Comparison of ENCODE assay signal across 36 cellular contexts in the genomic region with DNA sequence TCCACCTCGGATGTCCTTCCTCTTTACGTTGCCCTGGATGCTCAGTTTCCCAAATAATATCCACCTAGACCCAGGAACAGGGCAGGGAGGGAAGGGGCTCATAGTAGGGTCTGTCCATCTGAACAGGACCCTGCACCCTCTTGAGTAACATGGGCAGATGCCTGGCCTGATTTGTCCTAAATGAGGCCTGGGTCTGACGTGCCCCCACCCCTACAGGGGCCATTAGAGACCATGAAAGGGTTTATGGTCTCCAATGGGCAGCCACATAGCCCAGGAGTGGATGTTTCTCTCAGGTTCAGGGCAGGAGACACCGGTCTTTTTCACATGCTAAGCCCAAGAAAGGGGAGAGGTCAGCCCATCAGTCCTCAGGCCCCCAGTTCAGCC. TPM values are rescaled to one million over a fixed set of nuclear protein-coding genes. Genes with fewer than 3 reads are reported as not detected.
"Had no signal": no experiment of that assay in that cellular context is flagged by ENCODE, and none has a peak within 500 bp of the region (broad histone marks: within the 10 kb centered on the region; RNA-seq: fewer than 3 reads in every experiment).

No MANE protein-coding gene starts in this region.

- H3K4me1 ChIP-seq: esophagus muscularis mucosa, foreskin keratinocyte, lower lobe of right lung, prostate gland, sigmoid colon, stomach, thyroid gland, vagina had no signal

- H3K27ac ChIP-seq: epithelial cell of prostate, esophagus muscularis mucosa, foreskin keratinocyte, heart right ventricle, left ventricle myocardium inferior, lower lobe of right lung, prostate gland, sigmoid colon, skin epidermis, stomach, thyroid gland, vagina had no signal

- H3K27ac Mint-ChIP-seq: dendritic cell treated with granulocyte-macrophage colony-stimulating factor and Interleukin-4, amounts not matched to agents 40 ng/mL and 50 ng/mL, for 4 days; endodermal cell; naive B cell; natural killer cell treated with Interleukin-12 subunit alpha and Interleukin-12 subunit beta and Interleukin-15 and Interleukin-18, amount 100 ng/mL, for 72 hours had no signal

- H3K27me3 Mint-ChIP-seq: natural killer cell treated with Interleukin-12 subunit alpha and Interleukin-12 subunit beta and Interleukin-15 and Interleukin-18, amount 100 ng/mL, for 72 hours had no signal

- H3K4me3 ChIP-seq: esophagus muscularis mucosa, heart right ventricle, left ventricle myocardium inferior, lower lobe of right lung, prostate gland, sigmoid colon, skin epidermis, stomach, thyroid gland, vagina had no signal

- H3K36me3 ChIP-seq: esophagus muscularis mucosa, heart right ventricle, left ventricle myocardium inferior, lower lobe of right lung, prostate gland, sigmoid colon, stomach, thyroid gland, vagina had no signal

- ATAC-seq: foreskin keratinocyte; left colon; lower lobe of right lung; natural killer cell treated with Interleukin-12 subunit alpha and Interleukin-12 subunit beta and Interleukin-15 and Interleukin-18, amount 100 ng/mL, for 72 hours; right cardiac atrium had no signal

- H3K9me3 ChIP-seq: prostate gland, thyroid gland, vagina had no signal

- H3K4me3 Mint-ChIP-seq: dendritic cell treated with granulocyte-macrophage colony-stimulating factor and Interleukin-4, amounts not matched to agents 40 ng/mL and 50 ng/mL, for 4 days; endodermal cell; naive B cell; natural killer cell treated with Interleukin-12 subunit alpha and Interleukin-12 subunit beta and Interleukin-15 and Interleukin-18, amount 100 ng/mL, for 72 hours; neural crest cell had no signal

- DNase-seq: effector CD8-positive, alpha-beta T cell; endodermal cell; foreskin keratinocyte; glutamatergic neuron; heart right ventricle; hippocampal formation; kidney glomerular epithelial cell; left ventricle myocardium inferior; lower lobe of right lung; naive B cell; right cardiac atrium; sigmoid colon; stimulated activated CD4-positive, alpha-beta T cell treated with anti-CD3 and anti-CD28 coated beads, Interleukin-12 subunit alpha, Interleukin-12 subunit beta, amount 100 ng/mL, for 4 hours; stimulated activated CD4-positive, alpha-beta T cell treated with anti-CD3 and anti-CD28 coated beads, Interleukin-1b, Interleukin-23, amount 100 ng/mL, for 48 hours; stimulated activated CD4-positive, alpha-beta T cell treated with anti-CD3 and anti-CD28 coated beads, Interleukin-4, amount 100 ng/mL, for 1 hour; stimulated activated CD8-positive, alpha-beta memory T cell treated with anti-CD3 and anti-CD28 coated beads, Interleukin-4, amount 100 ng/mL, for 48 hours; stimulated activated naive CD4-positive, alpha-beta T cell treated with Interleukin-2 at 50 U/mL for 16 hours; stomach; thyroid gland; trophoblast cell had no signal

- H3K4me1 Mint-ChIP-seq: endodermal cell, neural crest cell had no signal

- H3K27me3 ChIP-seq: esophagus muscularis mucosa, foreskin keratinocyte, heart right ventricle, sigmoid colon, stomach, thyroid gland, vagina had no signal

RNA-seq across cellular contexts. Expression of a gene that starts 6.8 kb away (rescaled TPM):
- total RNA-seq: cerebellum; endodermal cell; esophagus muscularis mucosa; fibroblast of lung; foreskin keratinocyte; left colon; left ventricle myocardium inferior; lower lobe of right lung; mononuclear cell; natural killer cell treated with Interleukin-12 subunit alpha and Interleukin-12 subunit beta and Interleukin-15 and Interleukin-18, amount 100 ng/mL, for 72 hours; osteoblast; renal cortical epithelial cell; right cardiac atrium; sigmoid colon; stomach; subcutaneous adipose tissue; thyroid gland; ureter; vagina had no signal
